ENCODE assay signal across 8 cellular contexts in genomic region chr1:148729128-148729527, GRCh38. TPM values are rescaled to one million over a fixed set of nuclear protein-coding genes. Genes with fewer than 3 reads are reported as not detected.
DNase-seq lines count a peak whose midpoint lies in the region; ATAC-seq and TF ChIP-seq lines count a peak whose summit lies in the region.
"Not testable (repeated sequence)": the region's sequence is repeated elsewhere in the genome, so short reads cannot be mapped to it uniquely, and the experiment has no call there.
"Had no signal": no experiment of that assay in that cellular context is flagged by ENCODE, and none has a peak within 500 bp of the region (broad histone marks: within the 10 kb centered on the region; RNA-seq: fewer than 3 reads in every experiment).

No MANE protein-coding gene starts in this region.

- CTCF ChIA-PET in activated CD4-positive, alpha-beta T cell treated with anti-CD3 and anti-CD28 coated beads for 36 hours (lab: Charles Lee): not testable (repeated sequence)

- POLR2A ChIA-PET in activated CD4-positive, alpha-beta T cell treated with anti-CD3 and anti-CD28 coated beads for 36 hours (lab: Charles Lee): not testable (repeated sequence)

- not testable (repeated sequence) for H3K27me3 ChIP-seq in right lobe of liver

- not testable (repeated sequence) for DNase-seq in activated CD4-positive, alpha-beta T cell treated with anti-CD3 and anti-CD28 coated beads for 36 hours; right lobe of liver

- intact Hi-C loops in activated CD4-positive, alpha-beta T cell treated with anti-CD3 and anti-CD28 coated beads for 36 hours (cut with DNase I, micrococcal nuclease); right lobe of liver (cut with DNase I): not testable (repeated sequence)

- H3K27me3 Mint-ChIP-seq in activated CD4-positive, alpha-beta T cell treated with anti-CD3 and anti-CD28 coated beads for 36 hours: not testable (repeated sequence)

- H3K9me3 ChIP-seq in right lobe of liver: not testable (repeated sequence)

- H3K36me3 Mint-ChIP-seq in activated CD4-positive, alpha-beta T cell treated with anti-CD3 and anti-CD28 coated beads for 36 hours (ENCODE audit: low read depth): not testable (repeated sequence)

- H3K27ac Mint-ChIP-seq in activated CD4-positive, alpha-beta T cell treated with anti-CD3 and anti-CD28 coated beads for 36 hours: not testable (repeated sequence)

- WGBS in right lobe of liver (ENCODE audit: insufficient coverage, low coverage, low lambda C conversion rate, missing lambda C conversion rate): no CpG with 5 or more reads among the region's 3 CpGs

- H3K4me1 Mint-ChIP-seq in activated CD4-positive, alpha-beta T cell treated with anti-CD3 and anti-CD28 coated beads for 36 hours: not testable (repeated sequence)

- not testable (repeated sequence) for H3K4me3 Mint-ChIP-seq in activated CD4-positive, alpha-beta T cell treated with anti-CD3 and anti-CD28 coated beads for 36 hours

- ATAC-seq in GM18861 (IDR thresholded peaks at IDR 0.05; ENCODE audit: unreplicated experiment) (peak; percentile 51), GM19438 (IDR thresholded peaks at IDR 0.05; ENCODE audit: low read depth, unreplicated experiment) (peak; percentile 66), GM21737 (IDR thresholded peaks at IDR 0.05; ENCODE audit: unreplicated experiment) (peak; percentile 57), HG02970 (IDR thresholded peaks at IDR 0.05; ENCODE audit: low FRiP score, unreplicated experiment) (peak; percentile 75), HG03378 (IDR thresholded peaks at IDR 0.05; ENCODE audit: unreplicated experiment) (peak; percentile 71), right lobe of liver (peak; percentile 85 to 93 (median 86))
- ATAC-seq in activated CD4-positive, alpha-beta T cell treated with anti-CD3 and anti-CD28 coated beads for 36 hours: peak; percentile 38

- TF ChIP-seq POLR2A in right lobe of liver (IDR thresholded peaks at IDR 0.05): not testable (repeated sequence)

- not testable (repeated sequence) for TF ChIP-seq CTCF in right lobe of liver (IDR thresholded peaks at IDR 0.05)

- H3K9me3 Mint-ChIP-seq in activated CD4-positive, alpha-beta T cell treated with anti-CD3 and anti-CD28 coated beads for 36 hours (ENCODE audit: low read depth): not testable (repeated sequence)

- not testable (repeated sequence) for H3K36me3 ChIP-seq in right lobe of liver

- H3K4me1 ChIP-seq in right lobe of liver: not testable (repeated sequence)

- not testable (repeated sequence) for H3K27ac ChIP-seq in right lobe of liver

- not testable (repeated sequence) for H3K4me3 ChIP-seq in right lobe of liver

RNA-seq across cellular contexts. Expression of gene NUDT4B, which starts 19.4 kb away (rescaled TPM):
- total RNA-seq in activated CD4-positive, alpha-beta T cell treated with anti-CD3 and anti-CD28 coated beads for 36 hours: under 1 TPM; 0.41 to 0.46 TPM
- 10 to 100 TPM in 1 of 6 experiments, 1 to 10 TPM in 4, under 1 TPM in 1; 0.42 to 17.6 (median 2.5) TPM for total RNA-seq in right lobe of liver
- total RNA-seq: activated CD8-positive, alpha-beta T cell treated with anti-CD3 and anti-CD28 coated beads for 36 hours had no signal
